In genomic region chr11:46363455-46363920, GRCh38 we compare ENCODE assay signal across 9 cellular contexts. TPM values are rescaled to one million over a fixed set of nuclear protein-coding genes. Genes with fewer than 3 reads are reported as not detected.
DNase-seq lines count a peak whose midpoint lies in the region; ATAC-seq and TF ChIP-seq lines count a peak whose summit lies in the region.
"Had no signal": no experiment of that assay in that cellular context is flagged by ENCODE, and none has a peak within 500 bp of the region (broad histone marks: within the 10 kb centered on the region; RNA-seq: fewer than 3 reads in every experiment).

No MANE protein-coding gene starts in this region.

- TF ChIP-seq POLR2A in GM18505 (IDR thresholded peaks at IDR 0.05; ENCODE audit: borderline replicate concordance, extremely low read depth, insufficient read depth, insufficient read length): no peak

- H3K4me1 ChIP-seq in A673 (ENCODE audit: insufficient read depth, low read length, poor library complexity, severe bottlenecking): peaks cover 28% of the 10 kb centered on the region
- H3K4me1 ChIP-seq in effector memory CD4-positive, alpha-beta T cell (ENCODE audit: control insufficient read depth, insufficient read depth, low read length, poor library complexity, severe bottlenecking): peaks cover 35% of the 10 kb centered on the region
- peaks cover 34% of the 10 kb centered on the region for H3K4me1 ChIP-seq in mesodermal cell (ENCODE audit: control insufficient read depth, insufficient read depth, low read length, poor library complexity, severe bottlenecking)

- intact Hi-C loops in A673 (cut with micrococcal nuclease; ENCODE audit: unreplicated experiment): no loop called here

- DNase-seq in A673 (ENCODE audit: low spot score) (no peak), MV-4-11 (lab: John Stamatoyannopoulos, UW) (peak; percentile 4), NOMO-1 (lab: John Stamatoyannopoulos, UW; ENCODE audit: unreplicated experiment in 2 of 2) (no peak), NCI-H2081 (lab: John Stamatoyannopoulos, UW) (no peak)
- no peak for DNase-seq in effector memory CD4-positive, alpha-beta T cell
- DNase-seq in stimulated activated CD4-positive, alpha-beta T cell treated with anti-CD3 and anti-CD28 coated beads, Interleukin-1b, Interleukin-23, amount 100 ng/mL, for 48 hours: no peak

- CTCF ChIA-PET in A673 (lab: Charles Lee): no interaction called here

- H3K27me3 ChIP-seq in A673 (replicated peaks; ENCODE audit: insufficient read depth, low read depth, low read length, poor library complexity): no peaks in the 10 kb centered on the region
- H3K27me3 ChIP-seq in effector memory CD4-positive, alpha-beta T cell (replicated peaks; ENCODE audit: control insufficient read depth, insufficient read depth, low read length, poor library complexity, severe bottlenecking): no peaks in the 10 kb centered on the region

- WGBS in mesodermal cell (ENCODE audit: insufficient coverage in 2 of 2), 2 experiments: 81 to 88% methylated on average over 17 to 20 of the region's 20 CpGs

- H3K9me3 ChIP-seq in A673 (ENCODE audit: low read depth, low read length, poor library complexity, severe bottlenecking) (no peaks in the 10 kb centered on the region), mesodermal cell (ENCODE audit: control insufficient read depth, low read length) (no peaks in the 10 kb centered on the region)
- H3K9me3 ChIP-seq in effector memory CD4-positive, alpha-beta T cell (ENCODE audit: control insufficient read depth, low read length): no peaks in the 10 kb centered on the region

- ATAC-seq in GM18505 (IDR thresholded peaks at IDR 0.05; ENCODE audit: unreplicated experiment): no peak
- ATAC-seq: CD8-positive, alpha-beta T cell had no signal

- peaks cover 6% of the 10 kb centered on the region for H3K36me3 ChIP-seq in A673 (ENCODE audit: insufficient read depth, low read length, poor library complexity, severe bottlenecking)
- peaks cover 30% of the 10 kb centered on the region for H3K36me3 ChIP-seq in effector memory CD4-positive, alpha-beta T cell (ENCODE audit: control insufficient read depth, insufficient read depth, low read length)
- H3K36me3 ChIP-seq in mesodermal cell (ENCODE audit: control insufficient read depth, insufficient read depth, low read length): peaks cover 19% of the 10 kb centered on the region

- H3K27ac ChIP-seq in A673 (ENCODE audit: low read depth, low read length, poor library complexity, severe bottlenecking) (peak overlapping the region; percentile 85), mesodermal cell (ENCODE audit: low read depth, low read length, severe bottlenecking) (peak overlapping the region; percentile 86)
- H3K27ac ChIP-seq in effector memory CD4-positive, alpha-beta T cell (ENCODE audit: insufficient read depth, low read length, poor library complexity, severe bottlenecking): peak overlapping the region; percentile 56

- H3K4me3 ChIP-seq in A673 (ENCODE audit: low read depth, low read length, poor library complexity, severe bottlenecking) (no peak overlapping the region), mesodermal cell (ENCODE audit: extremely low read depth, insufficient read depth, low read length, poor library complexity, severe bottlenecking) (no peak overlapping the region)
- H3K4me3 ChIP-seq in effector memory CD4-positive, alpha-beta T cell (ENCODE audit: insufficient read depth, low read depth, low read length, poor library complexity, severe bottlenecking): no peak overlapping the region

- POLR2A ChIA-PET in A673 (lab: Charles Lee; ENCODE audit: low non-redundant PET): no interaction called here

- no peak for TF ChIP-seq CTCF in A673 (conservative IDR thresholded peaks at IDR 0.05; ENCODE audit: low read depth, low read length)

- no TSS peak for BruUV-seq in A673 (replicated peaks; lab: Mats Ljungman, UMichigan)

RNA-seq across cellular contexts. Expression of gene DGKZ, which starts 16.2 kb away (rescaled TPM):
- total RNA-seq in A673 (2021): 139 and 145 TPM in 2 replicates
- polyA plus RNA-seq in mesodermal cell (2013, experiment 1 of 2): 58.8 TPM
- polyA plus RNA-seq in mesodermal cell (2013, experiment 2 of 2): 45.7 TPM

RNA-seq across cellular contexts. Expression of gene MDK, which starts 18.0 kb away (rescaled TPM):
- total RNA-seq in A673 (2021): 252 and 397 TPM in 2 replicates
- 1,793 TPM for polyA plus RNA-seq in mesodermal cell (2013, experiment 1 of 2)
- 1,702 TPM for polyA plus RNA-seq in mesodermal cell (2013, experiment 2 of 2)

RNA-seq across cellular contexts. Expression of gene CHRM4, which starts 28.1 kb away (rescaled TPM):
- 0.68 TPM in 1 of 2 replicates, not detected in the other for total RNA-seq in A673 (2021)
- not detected for polyA plus RNA-seq in mesodermal cell (2013, experiment 1 of 2)
- polyA plus RNA-seq in mesodermal cell (2013, experiment 2 of 2): 0.56 TPM
